ENCODE assay signal across 1 cellular context in the genomic region with DNA sequence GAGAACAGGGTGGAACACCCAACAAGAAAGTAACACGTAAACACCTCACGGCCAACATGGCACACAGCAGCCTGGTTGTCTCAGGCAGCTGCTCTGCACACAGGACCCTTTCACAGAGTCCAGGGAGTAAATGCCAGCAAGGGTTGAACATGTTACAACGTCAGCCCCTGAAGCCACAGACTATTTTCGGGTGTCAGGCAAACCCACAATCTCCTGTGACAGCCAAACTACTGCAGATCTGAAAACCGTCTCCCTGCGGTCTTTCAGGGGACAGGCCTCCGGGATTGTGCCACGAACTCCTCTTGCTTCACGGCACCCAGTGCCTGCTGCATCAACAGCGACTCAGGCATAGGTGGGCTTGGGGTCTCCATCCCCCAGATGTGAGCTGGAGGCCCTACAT.
TF ChIP-seq lines count a peak whose summit lies in the region.

No MANE protein-coding gene starts in this region.

TF ChIP-seq in GM23338, 12 proteins besides CTCF, POLR2A, EP300 and RAD21 (continued from another document):
- TF ChIP-seq ZNF114 (CRISPR knock-in tag; IDR thresholded peaks at IDR 0.05): no peak
TF ChIP-seq in GM23338: peak in this region for 0.
